In the genomic region with DNA sequence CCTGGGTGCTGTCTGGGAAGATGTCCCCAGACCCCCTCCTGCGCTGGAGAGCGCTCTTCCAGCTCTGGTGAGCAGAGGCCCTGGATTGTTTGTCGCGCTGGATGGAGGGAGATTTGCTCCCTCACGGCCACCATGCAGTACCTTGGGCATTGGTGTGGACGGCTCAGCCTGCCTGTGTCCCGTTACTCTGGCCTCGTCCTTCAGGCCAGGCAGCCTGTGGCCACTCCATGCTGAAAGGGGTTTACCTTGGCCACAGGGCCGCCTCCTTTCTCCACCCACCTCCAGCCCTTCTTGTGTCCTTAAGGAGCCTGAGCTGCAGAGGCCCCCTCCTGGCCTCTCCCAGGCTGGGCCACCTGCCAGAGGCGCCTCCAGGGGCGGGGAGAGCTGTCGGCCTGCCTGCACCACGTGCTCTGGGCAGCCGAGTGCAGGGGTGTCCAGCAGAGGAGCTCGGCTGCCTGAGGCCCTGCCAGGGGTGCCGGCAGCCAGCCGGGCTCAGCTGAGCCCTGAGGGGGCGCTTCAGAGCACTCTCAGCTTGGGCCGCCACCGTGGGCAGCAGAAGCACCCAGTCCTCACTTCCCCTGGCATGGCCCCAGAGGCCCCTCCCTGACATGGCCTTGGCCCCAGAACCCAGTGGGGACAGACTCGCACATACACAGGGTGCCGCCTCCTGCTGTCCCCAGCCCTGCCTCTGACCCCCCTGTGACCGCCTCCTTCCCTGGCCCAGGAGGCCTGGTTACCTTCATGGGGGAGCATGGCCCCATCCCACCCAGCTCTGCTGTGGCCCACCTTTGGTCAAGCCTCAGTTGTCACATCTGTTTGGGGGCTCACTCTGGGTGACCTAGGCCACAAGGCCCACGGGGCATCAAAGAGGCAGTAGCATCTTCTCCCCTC, we compare ENCODE assay signal across 9 cellular contexts. TPM values are rescaled to one million over a fixed set of nuclear protein-coding genes. Genes with fewer than 3 reads are reported as not detected.
DNase-seq lines count a peak whose midpoint lies in the region; ATAC-seq and TF ChIP-seq lines count a peak whose summit lies in the region.
"Had no signal": no experiment of that assay in that cellular context is flagged by ENCODE, and none has a peak within 500 bp of the region (broad histone marks: within the 10 kb centered on the region; RNA-seq: fewer than 3 reads in every experiment).

No MANE protein-coding gene starts in this region.

- no peak overlapping the region for H3K27ac Mint-ChIP-seq in activated T-cell treated with anti-CD3 and anti-CD28 coated beads, Interleukin-2, amount 50 U/mL, for 72 hours
- H3K27ac Mint-ChIP-seq in activated T-cell treated with anti-CD3 and anti-CD28 coated beads, Interleukin-2, amount 50 U/mL, for 24 hours, result no peak overlapping the region
- H3K27ac Mint-ChIP-seq in neural progenitor cell, result no peak overlapping the region
- H3K27ac Mint-ChIP-seq: stimulated activated naive CD8-positive, alpha-beta T cell treated with anti-CD3 and anti-CD28 coated beads, Interleukin-15, Interleukin-2, amounts not matched to agents 100 ng/mL and 50 ng/mL, for 24 hours had no signal

- H4K20me1 ChIP-seq in neural progenitor cell (ENCODE audit: low read depth), result peaks cover 74% of the 10 kb centered on the region

- peaks cover 56% of the 10 kb centered on the region for H3K79me2 ChIP-seq in neural progenitor cell (ENCODE audit: low read depth)

- H3F3A ChIP-seq in neural progenitor cell (ENCODE audit: low read depth), result peaks cover 33% of the 10 kb centered on the region

- no peaks in the 10 kb centered on the region for H3K9me3 ChIP-seq in SJSA1 (replicated peaks)
- no peaks in the 10 kb centered on the region for H3K9me3 ChIP-seq in neural progenitor cell (ENCODE audit: low read depth)

- peak overlapping the region; percentile 63 to 68 for H3K4me3 Mint-ChIP-seq in activated T-cell treated with anti-CD3 and anti-CD28 coated beads, Interleukin-2, amount 50 U/mL, for 72 hours
- H3K4me3 Mint-ChIP-seq in activated T-cell treated with anti-CD3 and anti-CD28 coated beads, Interleukin-2, amount 50 U/mL, for 24 hours, result no peak overlapping the region
- H3K4me3 Mint-ChIP-seq in neural progenitor cell, result peak overlapping the region; percentile 83

- H2AFZ ChIP-seq in neural progenitor cell (replicated peaks), result no peak overlapping the region

- H3K9ac ChIP-seq in neural progenitor cell, result no peak overlapping the region

- H3K27me3 ChIP-seq in SJSA1 (replicated peaks), result no peaks in the 10 kb centered on the region
- H3K27me3 ChIP-seq in neural progenitor cell, result no peaks in the 10 kb centered on the region

- TF ChIP-seq CTCF in neural progenitor cell (IDR thresholded peaks at IDR 0.05), result no peak

- no peak for ATAC-seq in activated T-cell treated with anti-CD3 and anti-CD28 coated beads, Interleukin-2, amount 50 U/mL, for 72 hours (replicated peaks in 1 of 2)
- no peak for ATAC-seq in HG03135 (IDR thresholded peaks at IDR 0.05; ENCODE audit: unreplicated experiment)
- no peak for ATAC-seq in HG02870 (IDR thresholded peaks at IDR 0.05; ENCODE audit: unreplicated experiment)

- in situ Hi-C loops in G401 (cut with HindIII; ENCODE audit: low sequenced_read_pairs), result no loop called here

- H3K4me2 ChIP-seq in neural progenitor cell, result peak overlapping the region; percentile 93

- H3K4me1 Mint-ChIP-seq in activated T-cell treated with anti-CD3 and anti-CD28 coated beads, Interleukin-2, amount 50 U/mL, for 72 hours (ENCODE audit: low read depth), result peaks cover 18% of the 10 kb centered on the region
- peaks cover 16% of the 10 kb centered on the region for H3K4me1 Mint-ChIP-seq in activated T-cell treated with anti-CD3 and anti-CD28 coated beads, Interleukin-2, amount 50 U/mL, for 24 hours (ENCODE audit: low read depth)
- peaks cover 29% of the 10 kb centered on the region for H3K4me1 Mint-ChIP-seq in neural progenitor cell

- peaks cover 0 to 2% of the 10 kb centered on the region in 2 donors for H3K36me3 Mint-ChIP-seq in activated T-cell treated with anti-CD3 and anti-CD28 coated beads, Interleukin-2, amount 50 U/mL, for 72 hours (ENCODE audit: insufficient read depth in 2 of 2)
- peaks cover 2% of the 10 kb centered on the region for H3K36me3 Mint-ChIP-seq in activated T-cell treated with anti-CD3 and anti-CD28 coated beads, Interleukin-2, amount 50 U/mL, for 24 hours (ENCODE audit: low read depth)
- H3K36me3 Mint-ChIP-seq in neural progenitor cell, result peaks cover 10% of the 10 kb centered on the region

- peak overlapping the region; percentile 95 for H3K4me3 ChIP-seq in SJSA1
- H3K4me3 ChIP-seq in neural progenitor cell, result no peak overlapping the region

- no peak for DNase-seq in activated T-cell treated with anti-CD3 and anti-CD28 coated beads, Interleukin-2, amount 50 U/mL, for 72 hours
- DNase-seq in activated T-cell treated with anti-CD3 and anti-CD28 coated beads, Interleukin-2, amount 50 U/mL, for 24 hours, result no peak
- DNase-seq in SJSA1 (ENCODE audit: low read depth in 1 of 2, low spot score in 2 of 2) (peak; percentile 61 to 78), fibroblast of gingiva (ENCODE audit: low read depth) (peak; percentile 91), neural progenitor cell (ENCODE audit: low spot score) (no peak), G401 (ENCODE audit: low spot score) (no peak)

- peaks cover 80% of the 10 kb centered on the region for H3K36me3 ChIP-seq in SJSA1
- H3K36me3 ChIP-seq in neural progenitor cell, result no peaks in the 10 kb centered on the region

- H3K9me3 Mint-ChIP-seq in activated T-cell treated with anti-CD3 and anti-CD28 coated beads, Interleukin-2, amount 50 U/mL, for 72 hours, result no peaks in the 10 kb centered on the region
- H3K9me3 Mint-ChIP-seq in activated T-cell treated with anti-CD3 and anti-CD28 coated beads, Interleukin-2, amount 50 U/mL, for 24 hours, result no peaks in the 10 kb centered on the region
- no peaks in the 10 kb centered on the region for H3K9me3 Mint-ChIP-seq in neural progenitor cell
- H3K9me3 Mint-ChIP-seq: stimulated activated naive CD8-positive, alpha-beta T cell treated with anti-CD3 and anti-CD28 coated beads, Interleukin-15, Interleukin-2, amounts not matched to agents 100 ng/mL and 50 ng/mL, for 24 hours had no signal

- H3K27ac ChIP-seq in SJSA1 (no peak overlapping the region), neural progenitor cell (no peak overlapping the region)

- H3K27me3 Mint-ChIP-seq in activated T-cell treated with anti-CD3 and anti-CD28 coated beads, Interleukin-2, amount 50 U/mL, for 72 hours (ENCODE audit: low read depth), result peaks cover 18% of the 10 kb centered on the region
- peaks cover 20% of the 10 kb centered on the region for H3K27me3 Mint-ChIP-seq in activated T-cell treated with anti-CD3 and anti-CD28 coated beads, Interleukin-2, amount 50 U/mL, for 24 hours
- peaks cover 6% of the 10 kb centered on the region for H3K27me3 Mint-ChIP-seq in neural progenitor cell (ENCODE audit: insufficient read depth, low read depth)

- H3K4me1 ChIP-seq in SJSA1 (replicated peaks), result peaks cover 75% of the 10 kb centered on the region
- peaks cover 27% of the 10 kb centered on the region for H3K4me1 ChIP-seq in neural progenitor cell

RNA-seq across cellular contexts. Expression of gene CCND1, which starts 3.4 kb away (rescaled TPM):
- total RNA-seq in activated T-cell treated with anti-CD3 and anti-CD28 coated beads, Interleukin-2, amount 50 U/mL, for 72 hours, result 1 to 10 TPM; 1.5 to 1.8 TPM
- 579 and 793 TPM in 2 replicates for total RNA-seq in SJSA1 (2014; rRNA removed; shearing (Covaris generic))
- total RNA-seq in neural progenitor cell (ENCODE audit: low replicate concordance), result 85.0 and 94.0 TPM in 2 replicates
- 91.6 and 101 TPM in 2 replicates for total RNA-seq in G401 (2014; rRNA removed; shearing (Covaris generic))

RNA-seq across cellular contexts. Expression of gene LTO1, which starts 30.8 kb away (rescaled TPM):
- 10 to 100 TPM; 30.5 to 33.2 TPM for total RNA-seq in activated T-cell treated with anti-CD3 and anti-CD28 coated beads, Interleukin-2, amount 50 U/mL, for 72 hours
- 54.7 and 78.1 TPM in 2 replicates for total RNA-seq in SJSA1 (2014; rRNA removed; shearing (Covaris generic))
- 11.9 and 21.6 TPM in 2 replicates for total RNA-seq in neural progenitor cell (ENCODE audit: low replicate concordance)
- 17.1 and 19.8 TPM in 2 replicates for total RNA-seq in G401 (2014; rRNA removed; shearing (Covaris generic))

RNA-seq across cellular contexts. Expression of gene FGF19, which starts 59.5 kb away (rescaled TPM):
- under 1 TPM; 0.10 to 0.35 TPM for total RNA-seq in activated T-cell treated with anti-CD3 and anti-CD28 coated beads, Interleukin-2, amount 50 U/mL, for 72 hours
- total RNA-seq in SJSA1 (2014; rRNA removed; shearing (Covaris generic)), result 3.0 and 10.3 TPM in 2 replicates
- 0.09 TPM in 1 of 2 replicates, not detected in the other for total RNA-seq in neural progenitor cell (ENCODE audit: low replicate concordance)
- not detected in 2 replicates for total RNA-seq in G401 (2014; rRNA removed; shearing (Covaris generic))

Comparison
In these comparisons a context has a peak if more than half of its experiments do, and no peak if none do; other contexts are left out.
1. DNase-seq: peak in SJSA1 (2 of 2) and fibroblast of gingiva (single experiment); none in activated T-cell treated with anti-CD3 and anti-CD28 coated beads, Interleukin-2, amount 50 U/mL, for 72 hours (0 of 2), activated T-cell treated with anti-CD3 and anti-CD28 coated beads, Interleukin-2, amount 50 U/mL, for 24 hours (single experiment), neural progenitor cell (single experiment) and G401 (single experiment).
2. RNA of gene CCND1, which starts 3.4 kb away (total RNA-seq): 579 to 793 TPM in SJSA1, 91.6 to 101 TPM in G401 and 85.0 to 94.0 TPM in neural progenitor cell; 1.5 to 1.8 TPM in activated T-cell treated with anti-CD3 and anti-CD28 coated beads, Interleukin-2, amount 50 U/mL, for 72 hours; every median in the first group is over 10 times any median in the second.